In the genomic region with DNA sequence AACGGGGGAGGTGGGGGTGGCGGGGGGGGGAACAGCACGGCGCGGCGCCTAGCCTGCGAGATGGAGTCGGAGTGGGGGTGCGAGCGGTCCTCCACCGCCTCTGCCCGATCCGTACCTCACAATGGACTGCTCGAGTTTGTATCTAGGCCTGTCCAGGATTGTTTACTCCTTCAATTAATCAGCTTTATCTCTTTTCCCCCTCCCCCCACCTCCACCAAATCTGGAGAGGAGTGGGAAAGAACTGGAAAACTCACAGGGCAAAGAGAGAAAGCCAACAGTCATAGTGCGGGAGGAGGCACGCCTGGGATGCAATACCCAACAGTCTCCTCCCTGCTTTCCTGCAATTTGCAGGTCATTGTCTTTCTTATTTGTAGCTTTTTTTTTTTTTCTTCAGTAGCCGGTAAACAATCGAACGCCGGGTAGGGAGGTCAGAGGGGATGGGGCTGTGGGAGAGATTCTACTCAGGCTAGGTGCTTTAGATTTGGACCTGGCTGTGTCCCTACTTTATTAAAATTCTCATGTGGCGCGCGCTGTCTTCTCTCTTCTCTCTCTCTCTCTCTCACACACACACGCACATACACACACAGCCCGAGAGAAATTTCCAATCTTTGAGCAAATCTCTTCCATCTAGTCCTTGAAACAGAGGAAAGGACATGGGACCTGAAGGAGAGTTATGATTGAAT, we compare ENCODE assay signal across 13 cellular contexts. TPM values are rescaled to one million over a fixed set of nuclear protein-coding genes. Genes with fewer than 3 reads are reported as not detected.
DNase-seq lines count a peak whose midpoint lies in the region; ATAC-seq and TF ChIP-seq lines count a peak whose summit lies in the region.
"Had no signal": no experiment of that assay in that cellular context is flagged by ENCODE, and none has a peak within 500 bp of the region (broad histone marks: within the 10 kb centered on the region; RNA-seq: fewer than 3 reads in every experiment).

No MANE protein-coding gene starts in this region.

- H3K4me1 ChIP-seq in GM23338 (ENCODE audit: insufficient read depth) (peaks cover 73% of the 10 kb centered on the region), ascending aorta (peaks cover 0 to 6% of the 10 kb centered on the region in 2 donors), right cardiac atrium (ENCODE audit: control insufficient read depth, insufficient read depth, low read length) (peaks cover 2% of the 10 kb centered on the region), ovary (ENCODE audit: insufficient read depth) (no peaks in the 10 kb centered on the region), OCI-LY7 (ENCODE audit: insufficient read depth, low read length, poor library complexity, severe bottlenecking) (peaks cover 9% of the 10 kb centered on the region)
- H3K4me1 ChIP-seq: Peyer's patch had no signal

- H3K79me2 ChIP-seq in GM23338 (replicated peaks; ENCODE audit: insufficient read depth) = no peaks in the 10 kb centered on the region
- H3K79me2 ChIP-seq in OCI-LY7 (ENCODE audit: insufficient read depth, low read depth, low read length) = no peaks in the 10 kb centered on the region

- peak overlapping the region; percentile 67 for H3K4me2 ChIP-seq in GM23338
- no peak overlapping the region for H3K4me2 ChIP-seq in OCI-LY7 (ENCODE audit: low read length)

- no peaks in the 10 kb centered on the region for H3K36me3 Mint-ChIP-seq in GM23338 (ENCODE audit: low read depth)

- peak; percentile 75 for DNase-seq in GM23338 (ENCODE audit: low spot score)
- DNase-seq in ascending aorta (ENCODE audit: low spot score in 2 of 2) = no peak
- DNase-seq in right cardiac atrium = peak in 1 of 3 donors; percentile 36
- no peak for DNase-seq in ovary
- DNase-seq in OCI-LY7 (ENCODE audit: low spot score) = no peak
- no peak for DNase-seq in stimulated activated CD4-positive, alpha-beta T cell treated with anti-CD3 and anti-CD28 coated beads, Interleukin-15, amount 100 ng/mL, for 24 hours
- no peak for DNase-seq in NCI-H1105 (lab: John Stamatoyannopoulos, UW)
- DNase-seq: activated CD8-positive, alpha-beta memory T cell treated with anti-CD3 and anti-CD28 coated beads, Interleukin-2, amount 50 U/mL, for 4 hours; AML-193; NCI-H2171 treated with DMSO at 0.1 percent for 48 hours; Peyer's patch had no signal

- H2AFZ ChIP-seq in GM23338 (no peak overlapping the region), OCI-LY7 (ENCODE audit: low read length) (no peak overlapping the region)

- peaks cover 75% of the 10 kb centered on the region for H3K4me1 Mint-ChIP-seq in GM23338

- no peak overlapping the region; the same call in 1 of the 2 replicates for H3K27ac Mint-ChIP-seq in GM23338

- H3F3A ChIP-seq in GM23338 (replicated peaks; ENCODE audit: low read depth) = peaks cover 18% of the 10 kb centered on the region

- WGBS in right cardiac atrium = 43% methylated on average over 25 of the region's 25 CpGs
- WGBS in ovary, 3 donors = 54 to 67% (median 65%) methylated on average over 24 to 25 of the region's 25 CpGs

- intact Hi-C loops in ascending aorta (cut with DNase I) (loop anchor here (2.0 to 10.0 kb wide), 3 partner anchors 224 to 1352 kb away; no protein-coding TSS in a partner anchor), right cardiac atrium (cut with DNase I) (loop anchor here in 1 of 4 donors (10.0 kb wide), 1 partner anchor 222 kb away; no protein-coding TSS in a partner anchor), ovary (cut with DNase I) (loop anchor here in 3 of 4 donors (2.0 to 10.0 kb wide), 3 partner anchors 222 to 226 kb away; no protein-coding TSS in a partner anchor), OCI-LY7 (cut with micrococcal nuclease; ENCODE audit: unreplicated experiment) (no loop called here)

- TF ChIP-seq CTCF in GM23338 (conservative IDR thresholded peaks at IDR 0.05; ENCODE audit: low read depth in 2 of 2) = no peak
- TF ChIP-seq CTCF in ascending aorta (IDR thresholded peaks at IDR 0.05) = no peak
- TF ChIP-seq CTCF in ovary (IDR thresholded peaks at IDR 0.05) = no peak
- TF ChIP-seq CTCF in OCI-LY7 (conservative IDR thresholded peaks at IDR 0.05; ENCODE audit: low read length) = no peak

- H3K27me3 ChIP-seq in GM23338 (ENCODE audit: insufficient read depth) (peaks cover 95% of the 10 kb centered on the region), ascending aorta (no peaks in the 10 kb centered on the region), right cardiac atrium (ENCODE audit: control insufficient read depth, insufficient read depth) (no peaks in the 10 kb centered on the region), ovary (no peaks in the 10 kb centered on the region)
- H3K27me3 ChIP-seq: testis had no signal

- H3K4me3 ChIP-seq in GM23338 = peak overlapping the region; percentile 44
- peak overlapping the region; percentile 31 to 56 for H3K4me3 ChIP-seq in ascending aorta
- peak overlapping the region; percentile 62 for H3K4me3 ChIP-seq in right cardiac atrium (ENCODE audit: low read length)
- peak overlapping the region; percentile 31 for H3K4me3 ChIP-seq in ovary
- no peak overlapping the region for H3K4me3 ChIP-seq in OCI-LY7 (ENCODE audit: low read depth, low read length, poor library complexity, severe bottlenecking)
- H3K4me3 ChIP-seq: testis had no signal

- CTCF ChIA-PET in OCI-LY7 (lab: Charles Lee; ENCODE audit: unreplicated experiment) = interaction anchor here (0.6 kb wide), 1 partner anchor 225 kb away, joined by 3 read pairs; no protein-coding TSS in a partner anchor

- H3K9me3 ChIP-seq in ascending aorta (no peaks in the 10 kb centered on the region), right cardiac atrium (ENCODE audit: control insufficient read depth, low read length) (no peaks in the 10 kb centered on the region), ovary (no peaks in the 10 kb centered on the region), OCI-LY7 (ENCODE audit: low read length) (no peaks in the 10 kb centered on the region)
- H3K9me3 ChIP-seq: Peyer's patch, testis had no signal

- H3K36me3 ChIP-seq in GM23338 (ENCODE audit: insufficient read depth) = no peaks in the 10 kb centered on the region
- H3K36me3 ChIP-seq in ascending aorta = no peaks in the 10 kb centered on the region
- H3K36me3 ChIP-seq in ovary = no peaks in the 10 kb centered on the region
- no peaks in the 10 kb centered on the region for H3K36me3 ChIP-seq in OCI-LY7 (ENCODE audit: insufficient read depth, low read length)
- H3K36me3 ChIP-seq: Peyer's patch had no signal

- peaks cover 100% of the 10 kb centered on the region for H3K27me3 Mint-ChIP-seq in GM23338 (ENCODE audit: insufficient read depth, low read depth, poor library complexity)

- BruUV-seq in OCI-LY7 (replicated peaks; lab: Mats Ljungman, UMichigan) = no TSS peak

- no peak for TF ChIP-seq POLR2A in ovary (IDR thresholded peaks at IDR 0.05)

- H3K9me2 ChIP-seq in GM23338 (ENCODE audit: insufficient read depth) (no peaks in the 10 kb centered on the region), OCI-LY7 (ENCODE audit: insufficient read depth, low read length) (no peaks in the 10 kb centered on the region)

- H3K9me3 Mint-ChIP-seq in GM23338 = no peaks in the 10 kb centered on the region; the same call in 1 of the 3 replicates

- POLR2A ChIA-PET in OCI-LY7 (lab: Charles Lee) = no interaction called here

- peak overlapping the region; percentile 77 for H3K4me3 Mint-ChIP-seq in GM23338

- ATAC-seq in GM23338 = peak; percentile 30
- ATAC-seq in right cardiac atrium = no peak
- no peak for ATAC-seq in GM18907 (IDR thresholded peaks at IDR 0.05; ENCODE audit: unreplicated experiment)

- H3K27ac ChIP-seq in GM23338 (ENCODE audit: low read depth) (no peak overlapping the region), ascending aorta (no peak overlapping the region), right cardiac atrium (ENCODE audit: low read length) (peak overlapping the region; percentile 31), ovary (no peak overlapping the region), OCI-LY7 (ENCODE audit: low read depth, low read length, poor library complexity, severe bottlenecking) (no peak overlapping the region)
- H3K27ac ChIP-seq: testis had no signal

- TF ChIP-seq EP300 in ovary (IDR thresholded peaks at IDR 0.05) = no peak

- H4K20me1 ChIP-seq in GM23338 (replicated peaks; ENCODE audit: insufficient read depth) = no peaks in the 10 kb centered on the region; the same call in 1 of the 2 replicates
- peaks cover 9% of the 10 kb centered on the region; the same call in 1 of the 2 replicates for H4K20me1 ChIP-seq in OCI-LY7 (ENCODE audit: insufficient read depth, low read length)

TF ChIP-seq in GM23338, 12 proteins besides CTCF, POLR2A, EP300 and RAD21 (continues in another document):
- TF ChIP-seq ZNF331 (CRISPR knock-in tag; IDR thresholded peaks at IDR 0.05; ENCODE audit: low read depth) = no peak

RNA-seq across cellular contexts. Expression of a gene that starts 6.9 kb away (rescaled TPM):
- total RNA-seq in GM23338 (2014; rRNA removed; shearing (Covaris generic)) = not detected in 2 replicates
- polyA plus RNA-seq in GM23338 (2016; fragmentation: Nextera tagmentation; extraction: Ambion mirVana) (0.16 and 0.27 TPM in 2 replicates), right cardiac atrium (14.8 TPM), ovary (10 to 100 TPM; 35.0 to 49.8 TPM)
- total RNA-seq in ascending aorta (11.5 TPM), right cardiac atrium (10 to 100 TPM; 28.9 to 33.4 (median 31.0) TPM), ovary (10 to 100 TPM; 27.7 to 73.7 (median 47.7) TPM), OCI-LY7 (2022) (31.0 and 32.6 TPM in 2 replicates)
- 31.7 and 35.8 TPM in 2 replicates for total RNA-seq in OCI-LY7 (2014; rRNA removed; shearing (Covaris generic))

Comparison
In these comparisons a context has a peak if more than half of its experiments do, and no peak if none do; other contexts are left out.
1. RNA of a gene that starts 6.9 kb away (total RNA-seq): 27.7 to 73.7 TPM in ovary, 31.0 to 35.8 TPM in OCI-LY7, 28.9 to 33.4 TPM in right cardiac atrium and 11.5 TPM in ascending aorta (single experiment); not detected in GM23338; every median in the first group is over 10 times any median in the second.